Comparison of ENCODE assay signal across 20 cellular contexts in genomic region chr17:8679136-8679535, GRCh38.
"Had no signal": no experiment of that assay in that cellular context is flagged by ENCODE, and none has a peak within 500 bp of the region (broad histone marks: within the 10 kb centered on the region; RNA-seq: fewer than 3 reads in every experiment).

No MANE protein-coding gene starts in this region.

- ATAC-seq: natural killer cell; right lobe of liver; stimulated activated memory B cell treated with anti-CD40 and anti-IgM and Interleukin-4, amounts not matched to agents 10 μg/mL and 1 μg/mL and 100 μg/mL, for 72 hours; stimulated activated naive CD8-positive, alpha-beta T cell treated with anti-CD3 and anti-CD28 coated beads, Interleukin-15, Interleukin-2, amounts not matched to agents 100 U/mL and 50 U/mL, for 24 hours had no signal

- H3K4me1 ChIP-seq: right lobe of liver had no signal

- DNase-seq: islet precursor cell; left ventricle myocardium inferior; mesendoderm; naive B cell; natural killer cell; ovary; right lobe of liver; stimulated activated CD4-positive, alpha-beta T cell treated with anti-CD3 and anti-CD28 coated beads, Interleukin-1b, Interleukin-23, amount 100 ng/mL, for 48 hours; stimulated activated CD4-positive, alpha-beta T cell treated with anti-CD3 and anti-CD28 coated beads, Interleukin-2, amount 100 ng/mL, for 48 hours; stimulated activated CD4-positive, alpha-beta T cell treated with anti-CD3 and anti-CD28 coated beads, Interleukin-4, amount 100 ng/mL, for 4 hours; stimulated activated CD8-positive, alpha-beta memory T cell treated with anti-CD3 and anti-CD28 coated beads, Interleukin-4, amount 100 ng/mL, for 48 hours; stimulated activated naive CD8-positive, alpha-beta T cell treated with anti-CD3 and anti-CD28 coated beads, Interleukin-15, Interleukin-2, amounts not matched to agents 100 U/mL and 50 U/mL, for 24 hours; stomach; testis; uterus had no signal

- H3K27ac ChIP-seq: ovary, right lobe of liver, stomach, testis, tibial nerve, uterus had no signal

- H3K36me3 ChIP-seq: left ventricle myocardium inferior, ovary, right atrium auricular region, right lobe of liver, stomach, tibial nerve, uterus had no signal

- H3K9me3 ChIP-seq: ovary, right lobe of liver, testis, uterus had no signal

- H3K4me3 ChIP-seq: left ventricle myocardium inferior, lung, ovary, right atrium auricular region, right lobe of liver, smooth muscle cell, stomach, testis, tibial nerve, uterus had no signal

- H3K27me3 ChIP-seq: ovary, right atrium auricular region, right lobe of liver, stomach, testis, tibial nerve, uterus had no signal

- H3K4me2 ChIP-seq: smooth muscle cell had no signal
